ENCODE assay signal across 16 cellular contexts in genomic region chr1:99806882-99807281, GRCh38. TPM values are rescaled to one million over a fixed set of nuclear protein-coding genes. Genes with fewer than 3 reads are reported as not detected.
A peak's percentile ranks its signal among the peaks of the same experiment; 100 is the strongest.
DNase-seq lines count a peak whose midpoint lies in the region; TF ChIP-seq lines count a peak whose summit lies in the region.
"Had no signal": no experiment of that assay in that cellular context is flagged by ENCODE, and none has a peak within 500 bp of the region (broad histone marks: within the 10 kb centered on the region; RNA-seq: fewer than 3 reads in every experiment).

No MANE protein-coding gene starts in this region.

- TF ChIP-seq CTCF in prostate gland (IDR thresholded peaks at IDR 0.05) (no peak), ascending aorta (IDR thresholded peaks at IDR 0.05) (no peak)

- DNase-seq in Karpas-422 (no peak), SJCRH30 (no peak), prostate gland (ENCODE audit: low spot score) (peak; percentile 25), AG20443 (ENCODE audit: low spot score) (no peak), ascending aorta (ENCODE audit: low spot score in 2 of 2) (no peak), RPMI8226 (no peak)
- DNase-seq: CD4-positive, alpha-beta T cell; CD8-positive, alpha-beta memory T cell; DMS 273 treated with DMSO at 0.1 percent for 48 hours; DMS79; EL; GDM1; GM23248; H9 had no signal

- peak overlapping the region; percentile 72 for H2AFZ ChIP-seq in Karpas-422 (ENCODE audit: low read length)

- no peaks in the 10 kb centered on the region for H3K9me3 ChIP-seq in Karpas-422 (ENCODE audit: low read length)
- no peaks in the 10 kb centered on the region; the same call in 1 of the 2 replicates for H3K9me3 ChIP-seq in SJCRH30 (replicated peaks)
- no peaks in the 10 kb centered on the region for H3K9me3 ChIP-seq in prostate gland
- H3K9me3 ChIP-seq in ascending aorta: no peaks in the 10 kb centered on the region
- H3K9me3 ChIP-seq: BLaER1 had no signal

- H3K27ac ChIP-seq in Karpas-422 (ENCODE audit: low read length) (no peak overlapping the region), SJCRH30 (peak overlapping the region; percentile 79), prostate gland (no peak overlapping the region), ascending aorta (no peak overlapping the region)
- H3K27ac ChIP-seq: BLaER1, GM23248 had no signal

- no peaks in the 10 kb centered on the region for H3K27me3 ChIP-seq in Karpas-422 (ENCODE audit: low read length)
- H3K27me3 ChIP-seq in SJCRH30: no peaks in the 10 kb centered on the region
- no peaks in the 10 kb centered on the region for H3K27me3 ChIP-seq in prostate gland (replicated peaks; ENCODE audit: insufficient read depth)
- H3K27me3 ChIP-seq in ascending aorta: no peaks in the 10 kb centered on the region
- H3K27me3 ChIP-seq: BLaER1 had no signal

- intact Hi-C loops in prostate gland (cut with DNase I): loop anchor here (5.0 to 10.0 kb wide), 4 partner anchors 228 to 1060 kb away; partner anchors contain the start of genes SASS6 and TRMT13
- intact Hi-C loops in ascending aorta (cut with DNase I): loop anchor here (5.0 kb wide), 3 partner anchors 230 to 1060 kb away; a partner anchor contains a TSS

- TF ChIP-seq POLR2A in prostate gland (IDR thresholded peaks at IDR 0.05): no peak

- peaks cover 33% of the 10 kb centered on the region for H3K4me1 ChIP-seq in Karpas-422 (ENCODE audit: low read length)
- H3K4me1 ChIP-seq in SJCRH30: peaks cover 18% of the 10 kb centered on the region
- no peaks in the 10 kb centered on the region for H3K4me1 ChIP-seq in prostate gland (replicated peaks)
- peaks cover 0 to 3% of the 10 kb centered on the region in 2 donors for H3K4me1 ChIP-seq in ascending aorta

- H3K9ac ChIP-seq in Karpas-422 (ENCODE audit: low read length): no peak overlapping the region
- H3K9ac ChIP-seq: BLaER1, GM23248 had no signal

- no peaks in the 10 kb centered on the region for H4K20me1 ChIP-seq in Karpas-422 (ENCODE audit: insufficient read depth, low read depth, low read length)
- H4K20me1 ChIP-seq: BLaER1 had no signal

- no peaks in the 10 kb centered on the region for H3K79me2 ChIP-seq in Karpas-422 (ENCODE audit: low read length)

- H3K4me3 ChIP-seq in Karpas-422 (ENCODE audit: low read length) (no peak overlapping the region), SJCRH30 (no peak overlapping the region), prostate gland (no peak overlapping the region), ascending aorta (no peak overlapping the region)
- H3K4me3 ChIP-seq: BLaER1, GM12878, GM23248 had no signal

- peak overlapping the region; percentile 75 for H3K4me2 ChIP-seq in Karpas-422 (ENCODE audit: low read depth, low read length, poor library complexity, severe bottlenecking)
- H3K4me2 ChIP-seq: BLaER1 had no signal

- H3K9me2 ChIP-seq in Karpas-422 (replicated peaks; ENCODE audit: insufficient read depth, low read length): no peaks in the 10 kb centered on the region

- 74% methylated on average over 2 of the region's 2 CpGs for WGBS in prostate gland

- H3K36me3 ChIP-seq in Karpas-422 (ENCODE audit: insufficient read depth, low read length) (no peaks in the 10 kb centered on the region), SJCRH30 (no peaks in the 10 kb centered on the region), prostate gland (no peaks in the 10 kb centered on the region), ascending aorta (no peaks in the 10 kb centered on the region)
- H3K36me3 ChIP-seq: BLaER1 had no signal

RNA-seq across cellular contexts. Expression of gene FRRS1, which starts 40.4 kb away (rescaled TPM):
- total RNA-seq in Karpas-422 (2014; rRNA removed; shearing (Covaris generic); ENCODE audit: low replicate concordance): 24.4 and 47.1 TPM in 2 replicates
- 11.8 and 12.2 TPM in 2 replicates for total RNA-seq in SJCRH30 (2014; rRNA removed; shearing (Covaris generic))
- total RNA-seq in prostate gland (10 to 100 TPM in 1 of 2 donors, 1 to 10 TPM in 1; 9.5 to 16.1 TPM), ascending aorta (0.32 TPM)

RNA-seq across cellular contexts. Expression of gene AGL, which starts 43.3 kb away (rescaled TPM):
- total RNA-seq in Karpas-422 (2014; rRNA removed; shearing (Covaris generic); ENCODE audit: low replicate concordance): 28.7 and 49.5 TPM in 2 replicates
- total RNA-seq in SJCRH30 (2014; rRNA removed; shearing (Covaris generic)): 9.8 and 11.4 TPM in 2 replicates
- total RNA-seq in prostate gland: 10 to 100 TPM; 17.6 to 28.6 TPM
- total RNA-seq in ascending aorta: 9.9 TPM
